In genomic region chr12:95051241-95051640, GRCh38 we compare ENCODE assay signal across 28 cellular contexts.
"Had no signal": no experiment of that assay in that cellular context is flagged by ENCODE, and none has a peak within 500 bp of the region (broad histone marks: within the 10 kb centered on the region; RNA-seq: fewer than 3 reads in every experiment).

No MANE protein-coding gene starts in this region.

- H3K9me3 ChIP-seq: gastroesophageal sphincter, heart left ventricle, left lung, mucosa of descending colon, neutrophil, prostate gland, right atrium auricular region, thoracic aorta, tibial nerve, upper lobe of left lung had no signal

- H3K36me3 ChIP-seq: prostate gland had no signal

- DNase-seq: cortex of kidney; effector memory CD8-positive, alpha-beta T cell; foreskin fibroblast; heart left ventricle; kidney; left lung; mesenchymal stem cell; mucosa of descending colon; naive B cell; stimulated activated CD4-positive, alpha-beta T cell treated with anti-CD3 and anti-CD28 coated beads, Interleukin-12 subunit alpha, Interleukin-12 subunit beta, amount 100 ng/mL, for 4 hours; stimulated activated CD4-positive, alpha-beta T cell treated with anti-CD3 and anti-CD28 coated beads, Interleukin-1b, Interleukin-23, amount 100 ng/mL, for 48 hours; stimulated activated CD4-positive, alpha-beta T cell treated with anti-CD3 and anti-CD28 coated beads, Interleukin-4, amount 100 ng/mL, for 1 hour; stimulated activated CD8-positive, alpha-beta memory T cell treated with anti-CD3 and anti-CD28 coated beads, Interleukin-4, amount 100 ng/mL, for 48 hours; stimulated activated naive CD4-positive, alpha-beta T cell treated with Interleukin-2 at 50 U/mL for 16 hours; upper lobe of left lung had no signal

- H2AFZ ChIP-seq: hepatocyte, parathyroid adenoma had no signal

- H3K4me3 Mint-ChIP-seq: effector memory CD8-positive, alpha-beta T cell; mesothelial cell of epicardium; naive B cell; natural killer cell treated with Interleukin-12 subunit alpha and Interleukin-12 subunit beta and Interleukin-15 and Interleukin-18, amount 100 ng/mL, for 72 hours; neural crest cell had no signal

- H3K27me3 Mint-ChIP-seq: effector memory CD8-positive, alpha-beta T cell; naive B cell; natural killer cell treated with Interleukin-12 subunit alpha and Interleukin-12 subunit beta and Interleukin-15 and Interleukin-18, amount 100 ng/mL, for 72 hours had no signal

- H3K4me2 ChIP-seq: hepatocyte, smooth muscle cell had no signal

- ATAC-seq: effector memory CD8-positive, alpha-beta T cell; gastroesophageal sphincter; heart left ventricle; left lung; mucosa of descending colon; natural killer cell treated with Interleukin-12 subunit alpha and Interleukin-12 subunit beta and Interleukin-15 and Interleukin-18, amount 100 ng/mL, for 72 hours; sciatic nerve had no signal

- H3K27ac Mint-ChIP-seq: effector memory CD8-positive, alpha-beta T cell; mesothelial cell of epicardium; natural killer cell treated with Interleukin-12 subunit alpha and Interleukin-12 subunit beta and Interleukin-15 and Interleukin-18, amount 100 ng/mL, for 72 hours had no signal

- H3K4me3 ChIP-seq: gastroesophageal sphincter, heart left ventricle, hepatocyte, left lung, mucosa of descending colon, prostate gland, right atrium auricular region, smooth muscle cell, thoracic aorta, tibial nerve, upper lobe of left lung had no signal

- H3K27ac ChIP-seq: gastroesophageal sphincter, heart left ventricle, hepatocyte, left lung, neutrophil, parathyroid adenoma, prostate gland, right atrium auricular region, thoracic aorta, tibial nerve, upper lobe of left lung had no signal

- H3K9me3 Mint-ChIP-seq: effector memory CD8-positive, alpha-beta T cell; mesothelial cell of epicardium; naive B cell; natural killer cell treated with Interleukin-12 subunit alpha and Interleukin-12 subunit beta and Interleukin-15 and Interleukin-18, amount 100 ng/mL, for 72 hours; neural crest cell had no signal

- H3K4me1 Mint-ChIP-seq: naive B cell had no signal

- H3K9ac ChIP-seq: parathyroid adenoma had no signal

- H3K27me3 ChIP-seq: gastroesophageal sphincter, heart left ventricle, hepatocyte, left lung, neutrophil, right atrium auricular region, tibial nerve, upper lobe of left lung had no signal

- H3K4me1 ChIP-seq: heart left ventricle, left lung, parathyroid adenoma, prostate gland, tibial nerve had no signal
